Comparison of ENCODE assay signal across 14 cellular contexts in genomic region chr18:60044290-60045006, GRCh38.
A peak's percentile ranks its signal among the peaks of the same experiment; 100 is the strongest.
DNase-seq lines count a peak whose midpoint lies in the region; FAIRE-seq and TF ChIP-seq lines count a peak whose summit lies in the region.
"Had no signal": no experiment of that assay in that cellular context is flagged by ENCODE, and none has a peak within 500 bp of the region (broad histone marks: within the 10 kb centered on the region; RNA-seq: fewer than 3 reads in every experiment).

No MANE protein-coding gene starts in this region.

- in situ Hi-C loops in astrocyte of the spinal cord (cut with HindIII; ENCODE audit: low sequenced_read_pairs), result no loop called here

- TF ChIP-seq POLR2A in uterus (IDR thresholded peaks at IDR 0.05), result no peak

- no peaks in the 10 kb centered on the region for H3K4me1 ChIP-seq in uterus
- H3K4me1 ChIP-seq: left ventricle myocardium inferior, right atrium auricular region had no signal

- H3K27me3 ChIP-seq in BJ (ENCODE audit: control insufficient read depth, insufficient read depth, low read length) (no peaks in the 10 kb centered on the region), uterus (no peaks in the 10 kb centered on the region)
- H3K27me3 ChIP-seq: right atrium auricular region had no signal

- CTCF ChIA-PET in BJ (lab: Yijun Ruan, JAX), result no interaction called here

- H3K36me3 ChIP-seq in BJ (ENCODE audit: control insufficient read depth, insufficient read depth, low read length) (no peaks in the 10 kb centered on the region), uterus (no peaks in the 10 kb centered on the region)
- H3K36me3 ChIP-seq: left ventricle myocardium inferior, right atrium auricular region had no signal

- intact Hi-C loops in uterus (cut with DNase I; ENCODE audit: low total_unique reads), result no loop called here

- H3K9me3 ChIP-seq in uterus, result no peaks in the 10 kb centered on the region

- no peak overlapping the region for H3K27ac ChIP-seq in uterus
- H3K27ac ChIP-seq: left ventricle myocardium inferior, right atrium auricular region had no signal

- DNase-seq in BJ (ENCODE audit: low read depth), result peak; percentile 67
- peak; percentile 12 for DNase-seq in HTR-8/SVneo (ENCODE audit: insufficient read length, low spot score)
- peak; percentile 75 for DNase-seq in astrocyte of the spinal cord (ENCODE audit: low read depth, low spot score)
- peak; percentile 91 for DNase-seq in kidney tubule cell (ENCODE audit: low spot score)
- DNase-seq in HT-29 (ENCODE audit: low spot score), result no peak
- no peak for DNase-seq in uterus
- no peak for DNase-seq in NCI-H2029 treated with DMSO at 0.1 percent for 48 hours (lab: John Stamatoyannopoulos, UW)
- no peak for DNase-seq in stimulated activated naive CD4-positive, alpha-beta T cell (lab: John Stamatoyannopoulos, UW)
- DNase-seq: activated CD4-positive, CD25-positive, alpha-beta regulatory T cell; activated T-cell treated with anti-CD3 and anti-CD28 coated beads, Interleukin-2, amount 50 U/mL, for 24 hours; amygdala; effector CD8-positive, alpha-beta T cell; left ventricle myocardium inferior had no signal

- POLR2A ChIA-PET in BJ (lab: Charles Lee), result no interaction called here

- H3K4me3 ChIP-seq in BJ (ENCODE audit: low read depth, low read length), result no peak overlapping the region
- no peak overlapping the region for H3K4me3 ChIP-seq in astrocyte of the spinal cord (ENCODE audit: low read depth, low read length)
- H3K4me3 ChIP-seq in uterus, result no peak overlapping the region
- H3K4me3 ChIP-seq: left ventricle myocardium inferior, right atrium auricular region had no signal

- no peak for TF ChIP-seq CTCF in BJ (IDR thresholded peaks at IDR 0.05; ENCODE audit: insufficient read depth, low read depth, low read length)
- TF ChIP-seq CTCF in astrocyte of the spinal cord (IDR thresholded peaks at IDR 0.05; ENCODE audit: low read depth, low read length), result no peak
- TF ChIP-seq CTCF in uterus (IDR thresholded peaks at IDR 0.05), result no peak

- FAIRE-seq in HTR-8/SVneo (lab: Jason Lieb, UNC), result no peak

Comparison
In these comparisons a context has a peak if more than half of its experiments do, and no peak if none do; other contexts are left out.
1. DNase-seq: peak in BJ (single experiment), HTR-8/SVneo (single experiment), astrocyte of the spinal cord (single experiment) and kidney tubule cell (single experiment); none in HT-29 (single experiment), uterus (0 of 2), NCI-H2029 treated with DMSO at 0.1 percent for 48 hours (single experiment) and stimulated activated naive CD4-positive, alpha-beta T cell (0 of 6).